In genomic region chr1:242784074-242784473, GRCh38 we compare ENCODE assay signal across 8 cellular contexts.
DNase-seq lines count a peak whose midpoint lies in the region; ATAC-seq lines count a peak whose summit lies in the region.

No MANE protein-coding gene starts in this region.

- ATAC-seq in GM19452 (IDR thresholded peaks at IDR 0.05; ENCODE audit: unreplicated experiment) (peak; percentile 70), HG03095 (IDR thresholded peaks at IDR 0.05; ENCODE audit: unreplicated experiment) (peak; percentile 76)

- peak; percentile 84 for DNase-seq in COR-L47 (lab: John Stamatoyannopoulos, UW)
- peak; percentile 83 for DNase-seq in NCI-H748 (lab: John Stamatoyannopoulos, UW; ENCODE audit: unreplicated experiment)
- DNase-seq in cerebellum (ENCODE audit: low spot score): no peak
- no peak for DNase-seq in amniotic stem cell (lab: John Stamatoyannopoulos, UW)
- DNase-seq in stimulated activated CD4-positive, alpha-beta T cell treated with anti-CD3 and anti-CD28 coated beads, Interleukin-2, amount 100 ng/mL, for 24 hours: no peak
- no peak for DNase-seq in activated naive CD4-positive, alpha-beta T cell treated with anti-CD3 and anti-CD28 coated beads, Interleukin-2, amount 50 U/mL, for 16 hours

Comparison
In these comparisons a context has a peak if more than half of its experiments do, and no peak if none do; other contexts are left out.
1. DNase-seq: peak in COR-L47 (single experiment) and NCI-H748 (single experiment); none in cerebellum (single experiment), amniotic stem cell (single experiment), stimulated activated CD4-positive, alpha-beta T cell treated with anti-CD3 and anti-CD28 coated beads, Interleukin-2, amount 100 ng/mL, for 24 hours (0 of 2) and activated naive CD4-positive, alpha-beta T cell treated with anti-CD3 and anti-CD28 coated beads, Interleukin-2, amount 50 U/mL, for 16 hours (single experiment).